Comparison of ENCODE assay signal across 1 cellular context in the genomic region with DNA sequence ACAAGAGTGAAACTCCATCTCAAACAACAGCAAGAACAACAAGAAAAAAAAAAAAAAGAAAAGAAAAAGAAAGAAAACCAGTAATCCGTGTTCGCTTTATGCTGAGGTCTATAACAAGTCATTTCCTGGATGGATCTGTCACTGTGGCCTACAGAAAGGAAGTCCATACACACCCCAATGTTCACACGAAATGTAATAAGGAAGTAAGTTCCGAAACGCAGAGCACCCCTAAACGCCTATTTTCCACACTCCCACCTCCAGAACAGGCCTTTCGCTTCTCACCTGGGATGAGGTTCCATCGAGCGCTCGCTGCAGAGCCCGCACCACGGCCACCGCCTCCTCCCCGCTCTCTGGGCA.
TF ChIP-seq lines count a peak whose summit lies in the region.

No MANE protein-coding gene starts in this region.

TF ChIP-seq in A549, 52 proteins besides CTCF, POLR2A, EP300 and RAD21 (continued from another document):
- TF ChIP-seq ZC3H11A (IDR thresholded peaks at IDR 0.05), result no peak
- 0 out of 2 replicates have a peak, but pooled peaks have one; percentile 21 for TF ChIP-seq EHF (CRISPR knock-in tag; IDR thresholded peaks at IDR 0.05)
